Comparison of ENCODE assay signal across 9 cellular contexts in the genomic region with DNA sequence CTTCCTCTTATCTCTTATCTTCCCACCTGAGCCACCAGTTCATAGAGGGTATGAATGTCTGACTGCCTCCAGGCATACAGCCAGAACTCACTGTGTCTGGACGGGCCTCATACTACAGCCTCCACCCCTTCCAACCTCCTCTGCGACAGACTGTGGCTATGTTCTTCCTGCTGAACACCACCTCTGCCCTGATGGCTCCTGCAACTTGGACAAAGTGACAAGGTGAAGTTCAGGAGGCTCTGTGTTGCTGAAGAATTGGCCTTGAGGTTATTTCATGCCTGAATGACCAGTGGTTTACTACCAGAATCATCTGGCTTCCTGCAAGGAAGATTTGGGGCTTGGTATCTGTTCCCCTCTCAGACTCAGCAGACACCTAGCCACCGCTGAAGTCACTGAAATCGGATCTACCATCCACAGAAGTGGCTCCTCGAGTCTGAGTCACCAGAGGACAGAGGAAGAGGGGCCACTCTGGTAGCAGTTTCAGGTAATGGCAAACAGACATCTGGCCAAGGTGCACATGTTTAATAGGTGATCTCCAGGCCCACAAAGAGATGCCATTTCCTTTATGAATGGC. TPM values are rescaled to one million over a fixed set of nuclear protein-coding genes. Genes with fewer than 3 reads are reported as not detected.
DNase-seq lines count a peak whose midpoint lies in the region; ATAC-seq and TF ChIP-seq lines count a peak whose summit lies in the region.
"Had no signal": no experiment of that assay in that cellular context is flagged by ENCODE, and none has a peak within 500 bp of the region (broad histone marks: within the 10 kb centered on the region; RNA-seq: fewer than 3 reads in every experiment).

No MANE protein-coding gene starts in this region.

- ATAC-seq in GM18861 (IDR thresholded peaks at IDR 0.05; ENCODE audit: unreplicated experiment): peak; percentile 83
- ATAC-seq in HG02642 (IDR thresholded peaks at IDR 0.05; ENCODE audit: poor library complexity, unreplicated experiment): peak; percentile 72
- ATAC-seq in PC-3: no peak
- ATAC-seq in natural killer cell treated with Interleukin-12 subunit alpha and Interleukin-12 subunit beta and Interleukin-15 and Interleukin-18, amount 100 ng/mL, for 72 hours: peak in 1 of 2 donors; percentile 41

- no peaks in the 10 kb centered on the region for H3K9me3 Mint-ChIP-seq in natural killer cell treated with Interleukin-12 subunit alpha and Interleukin-12 subunit beta and Interleukin-15 and Interleukin-18, amount 100 ng/mL, for 72 hours

- peak overlapping the region; percentile 67 for H3K4me3 Mint-ChIP-seq in natural killer cell treated with Interleukin-12 subunit alpha and Interleukin-12 subunit beta and Interleukin-15 and Interleukin-18, amount 100 ng/mL, for 72 hours

- H3K9ac ChIP-seq in PC-3 (ENCODE audit: low read length): no peak overlapping the region

- H3K4me1 Mint-ChIP-seq in natural killer cell treated with Interleukin-12 subunit alpha and Interleukin-12 subunit beta and Interleukin-15 and Interleukin-18, amount 100 ng/mL, for 72 hours (ENCODE audit: low read depth in 2 of 2): peaks cover 34 to 35% of the 10 kb centered on the region in 2 donors

- peaks cover 11% of the 10 kb centered on the region for H3K4me1 ChIP-seq in PC-3 (ENCODE audit: insufficient read depth, low read length)

- H3K79me2 ChIP-seq in PC-3 (ENCODE audit: low read length): peaks cover 22% of the 10 kb centered on the region

- H3K9me3 ChIP-seq in PC-3 (ENCODE audit: low read length) (no peaks in the 10 kb centered on the region), MG63 (no peaks in the 10 kb centered on the region)

- POLR2A ChIA-PET in PC-3 (lab: Charles Lee; ENCODE audit: unreplicated experiment): no interaction called here

- no TSS peak for BruUV-seq in PC-3 (replicated peaks; lab: Mats Ljungman, UMichigan)

- H3F3A ChIP-seq in PC-3 (ENCODE audit: low read length, unreplicated experiment): no peaks in the 10 kb centered on the region

- H3K27me3 Mint-ChIP-seq in natural killer cell treated with Interleukin-12 subunit alpha and Interleukin-12 subunit beta and Interleukin-15 and Interleukin-18, amount 100 ng/mL, for 72 hours: no peaks in the 10 kb centered on the region

- no peak overlapping the region for H3K27ac ChIP-seq in PC-3 (ENCODE audit: low read length)

- TF ChIP-seq CTCF in PC-3 (conservative IDR thresholded peaks at IDR 0.05; ENCODE audit: low read depth, low read length): no peak

- CTCF ChIA-PET in PC-3 (lab: Charles Lee): no interaction called here

- no peaks in the 10 kb centered on the region for H4K20me1 ChIP-seq in PC-3 (ENCODE audit: low read length)

- no peak overlapping the region for H2AFZ ChIP-seq in PC-3 (ENCODE audit: low read length)

- H3K36me3 Mint-ChIP-seq in natural killer cell treated with Interleukin-12 subunit alpha and Interleukin-12 subunit beta and Interleukin-15 and Interleukin-18, amount 100 ng/mL, for 72 hours: peaks cover 4% of the 10 kb centered on the region

- DNase-seq in PC-3 (peak; percentile 28), retina (no peak), H7 (no peak), NCI-H1930 (lab: John Stamatoyannopoulos, UW) (no peak), MG63 (no peak)
- DNase-seq in natural killer cell treated with Interleukin-12 subunit alpha and Interleukin-12 subunit beta and Interleukin-15 and Interleukin-18, amount 100 ng/mL, for 72 hours (ENCODE audit: low spot score): no peak

- no peaks in the 10 kb centered on the region for H3K9me2 ChIP-seq in PC-3 (replicated peaks; ENCODE audit: low read length)

- intact Hi-C loops in PC-3 (cut with micrococcal nuclease): no loop called here

- peak overlapping the region; percentile 83 to 87 for H3K27ac Mint-ChIP-seq in natural killer cell treated with Interleukin-12 subunit alpha and Interleukin-12 subunit beta and Interleukin-15 and Interleukin-18, amount 100 ng/mL, for 72 hours

- H3K36me3 ChIP-seq in PC-3 (ENCODE audit: low read depth, low read length) (no peaks in the 10 kb centered on the region), H7 (replicated peaks; ENCODE audit: control insufficient read depth, insufficient read depth, low read length) (peaks cover 8% of the 10 kb centered on the region), MG63 (peaks cover 15% of the 10 kb centered on the region)

- no peak overlapping the region for H3K4me2 ChIP-seq in PC-3 (ENCODE audit: low read length)

- H3K4me3 ChIP-seq in PC-3 (ENCODE audit: low read length): no peak overlapping the region
- H3K4me3 ChIP-seq in H7 (ENCODE audit: insufficient read depth, low read depth, low read length): no peak overlapping the region
- H3K4me3 ChIP-seq in MG63: no peak overlapping the region
- H3K4me3 ChIP-seq: skin epidermis had no signal

- H3K27me3 ChIP-seq in PC-3 (ENCODE audit: low read length) (no peaks in the 10 kb centered on the region), H7 (ENCODE audit: control insufficient read depth, insufficient read depth, low read length) (no peaks in the 10 kb centered on the region), MG63 (no peaks in the 10 kb centered on the region)

RNA-seq across cellular contexts. Expression of a gene that starts 14.2 kb away (rescaled TPM):
- 20.3 and 29.7 TPM in 2 replicates for total RNA-seq in PC-3 (2014; rRNA removed)
- 10 to 100 TPM; 39.1 to 74.7 TPM for total RNA-seq in natural killer cell treated with Interleukin-12 subunit alpha and Interleukin-12 subunit beta and Interleukin-15 and Interleukin-18, amount 100 ng/mL, for 72 hours
- total RNA-seq in H7 (2014; rRNA removed; shearing (Covaris generic)): 20.9 and 30.4 TPM in 2 replicates
- 14.5 and 19.5 TPM in 2 replicates for total RNA-seq in MG63 (2014; rRNA removed; shearing (Covaris generic); ENCODE audit: low replicate concordance)

RNA-seq across cellular contexts. Expression of a gene that starts 16.0 kb away (rescaled TPM):
- 30.1 and 39.1 TPM in 2 replicates for total RNA-seq in PC-3 (2014; rRNA removed)
- total RNA-seq in natural killer cell treated with Interleukin-12 subunit alpha and Interleukin-12 subunit beta and Interleukin-15 and Interleukin-18, amount 100 ng/mL, for 72 hours: 100 to 1,000 TPM; 109 to 111 TPM
- 20.8 and 22.6 TPM in 2 replicates for total RNA-seq in H7 (2014; rRNA removed; shearing (Covaris generic))
- 10.7 and 21.6 TPM in 2 replicates for total RNA-seq in MG63 (2014; rRNA removed; shearing (Covaris generic); ENCODE audit: low replicate concordance)

RNA-seq across cellular contexts. Expression of a gene that starts 30.7 kb away (rescaled TPM):
- total RNA-seq in PC-3 (2014; rRNA removed): not detected in 2 replicates
- total RNA-seq in natural killer cell treated with Interleukin-12 subunit alpha and Interleukin-12 subunit beta and Interleukin-15 and Interleukin-18, amount 100 ng/mL, for 72 hours: 1 to 10 TPM in 1 of 2 donors, under 1 TPM in 1; 0.43 to 1.7 TPM
- total RNA-seq in H7 (2014; rRNA removed; shearing (Covaris generic)): 0.03 TPM in 1 of 2 replicates, not detected in the other
- not detected in 2 replicates for total RNA-seq in MG63 (2014; rRNA removed; shearing (Covaris generic); ENCODE audit: low replicate concordance)

RNA-seq across cellular contexts. Expression of a gene that starts 32.7 kb away (rescaled TPM):
- total RNA-seq in PC-3 (2014; rRNA removed): 30.6 and 35.2 TPM in 2 replicates
- total RNA-seq in natural killer cell treated with Interleukin-12 subunit alpha and Interleukin-12 subunit beta and Interleukin-15 and Interleukin-18, amount 100 ng/mL, for 72 hours: 10 to 100 TPM; 43.6 to 46.8 TPM
- 50.9 and 64.7 TPM in 2 replicates for total RNA-seq in H7 (2014; rRNA removed; shearing (Covaris generic))
- 32.8 and 42.5 TPM in 2 replicates for total RNA-seq in MG63 (2014; rRNA removed; shearing (Covaris generic); ENCODE audit: low replicate concordance)

RNA-seq across cellular contexts. Expression of a gene that starts 44.5 kb away (rescaled TPM):
- total RNA-seq in PC-3 (2014; rRNA removed): not detected in 2 replicates
- 1 to 10 TPM; 3.4 to 4.9 TPM for total RNA-seq in natural killer cell treated with Interleukin-12 subunit alpha and Interleukin-12 subunit beta and Interleukin-15 and Interleukin-18, amount 100 ng/mL, for 72 hours
- total RNA-seq in H7 (2014; rRNA removed; shearing (Covaris generic)): not detected in 2 replicates
- total RNA-seq in MG63 (2014; rRNA removed; shearing (Covaris generic); ENCODE audit: low replicate concordance): not detected in 2 replicates
